31 cellular contexts compared by ENCODE assay signal in the genomic region with DNA sequence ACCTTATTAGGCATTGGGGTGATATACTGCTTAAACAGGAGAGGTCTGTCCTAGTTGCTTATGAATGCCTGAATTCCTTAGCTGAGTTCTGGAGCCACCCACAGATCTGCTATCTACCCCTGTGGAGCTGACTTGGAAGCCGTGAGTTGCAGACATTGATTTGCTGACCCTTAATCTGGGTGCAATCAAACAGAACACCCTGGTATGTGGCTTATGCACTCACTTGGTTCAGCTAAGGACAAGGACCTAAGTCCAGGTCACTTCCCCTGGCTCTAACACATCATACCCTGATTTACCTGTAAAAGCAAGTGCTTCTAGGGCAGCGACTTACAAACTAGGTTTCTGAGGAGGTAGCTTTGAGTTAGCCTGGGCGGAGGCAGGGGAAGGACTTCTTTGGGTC. TPM values are rescaled to one million over a fixed set of nuclear protein-coding genes. Genes with fewer than 3 reads are reported as not detected.
"Had no signal": no experiment of that assay in that cellular context is flagged by ENCODE, and none has a peak within 500 bp of the region (broad histone marks: within the 10 kb centered on the region; RNA-seq: fewer than 3 reads in every experiment).

No MANE protein-coding gene starts in this region.

- ATAC-seq: activated CD4-positive, alpha-beta T cell treated with anti-CD3 and anti-CD28 coated beads for 36 hours; activated CD8-positive, alpha-beta memory T cell treated with anti-CD3 and anti-CD28 coated beads, Interleukin-2, amount 10 ng/mL, durations not matched to agents 7 days and 5 days; activated CD8-positive, alpha-beta T cell treated with anti-CD3 and anti-CD28 coated beads, Interleukin-2, amount 10 ng/mL, durations not matched to agents 7 days and 5 days; activated naive CD8-positive, alpha-beta T cell treated with anti-CD3 and anti-CD28 coated beads, Interleukin-2, amount 50 U/mL, for 24 hours; body of pancreas; esophagus mucosa; T-helper 17 cell had no signal

- H3K4me3 ChIP-seq: adrenal gland, body of pancreas, colonic mucosa had no signal

- H3K36me3 ChIP-seq: adrenal gland, colonic mucosa had no signal

- H3K4me1 ChIP-seq: adrenal gland, body of pancreas, colonic mucosa had no signal

- H3K27me3 ChIP-seq: adrenal gland, body of pancreas, colonic mucosa had no signal

- FAIRE-seq: frontal cortex had no signal

- H3K27ac ChIP-seq: adrenal gland, body of pancreas, colonic mucosa had no signal

- H3K9me3 ChIP-seq: adrenal gland, body of pancreas, colonic mucosa had no signal

- DNase-seq: activated CD4-positive, alpha-beta memory T cell treated with anti-CD3 and anti-CD28 coated beads for 36 hours; activated CD4-positive, alpha-beta T cell treated with anti-CD3 and anti-CD28 coated beads for 36 hours; activated CD4-positive, alpha-beta T cell treated with anti-CD3 and anti-CD28 coated beads, Interleukin-2, amount 10 ng/mL, durations not matched to agents 24 days and 14 days; activated CD4-positive, CD25-positive, alpha-beta regulatory T cell; activated CD4-positive, CD25-positive, alpha-beta regulatory T cell treated with anti-CD3 and anti-CD28 coated beads, Interleukin-2, amount 50 U/mL, for 72 hours; activated CD8-positive, alpha-beta memory T cell treated with anti-CD3 and anti-CD28 coated beads, Interleukin-2, amount 10 ng/mL, durations not matched to agents 7 days and 5 days; activated CD8-positive, alpha-beta memory T cell treated with anti-CD3 and anti-CD28 coated beads, Interleukin-2, amount 50 U/mL, for 4 hours; activated CD8-positive, alpha-beta T cell treated with anti-CD3 and anti-CD28 coated beads, Interleukin-2, amount 10 ng/mL, durations not matched to agents 7 days and 5 days; activated effector memory CD4-positive, alpha-beta T cell treated with anti-CD3 and anti-CD28 coated beads, Interleukin-2, amount 50 U/mL, for 16 hours; activated naive CD4-positive, alpha-beta T cell treated with anti-CD3 and anti-CD28 coated beads for 36 hours; activated naive CD8-positive, alpha-beta T cell treated with anti-CD3 and anti-CD28 coated beads for 36 hours; activated naive CD8-positive, alpha-beta T cell treated with anti-CD3 and anti-CD28 coated beads, Interleukin-2, amount 50 U/mL, for 24 hours; activated T-cell treated with anti-CD3 and anti-CD28 coated beads, Interleukin-2, amount 50 U/mL, for 1 hour; activated T-cell treated with anti-CD3 and anti-CD28 coated beads, Interleukin-2, amount 50 U/mL, for 48 hours; adrenal gland; amygdala; aorta; body of pancreas; caudate nucleus; cerebellar nuclear complex; colonic mucosa; effector CD8-positive, alpha-beta T cell; foreskin fibroblast; T-helper 1 cell; T-helper 17 cell; T1000 had no signal

RNA-seq across cellular contexts. Expression of a gene that starts 41.6 kb away (rescaled TPM):
- total RNA-seq: activated CD4-positive, alpha-beta memory T cell treated with anti-CD3 and anti-CD28 coated beads for 36 hours; activated CD4-positive, alpha-beta T cell treated with anti-CD3 and anti-CD28 coated beads for 36 hours; activated CD4-positive, alpha-beta T cell treated with anti-CD3 and anti-CD28 coated beads, Interleukin-2, amount 10 ng/mL, durations not matched to agents 24 days and 14 days; activated CD8-positive, alpha-beta memory T cell treated with anti-CD3 and anti-CD28 coated beads for 36 hours; activated CD8-positive, alpha-beta memory T cell treated with anti-CD3 and anti-CD28 coated beads, Interleukin-2, amount 10 ng/mL, durations not matched to agents 7 days and 5 days; activated naive CD4-positive, alpha-beta T cell treated with anti-CD3 and anti-CD28 coated beads for 36 hours; activated naive CD8-positive, alpha-beta T cell treated with anti-CD3 and anti-CD28 coated beads for 36 hours; activated T-helper 1 cell treated with anti-CD3 and anti-CD28 coated beads, Interleukin-12 subunit alpha, Interleukin-12 subunit beta, Interleukin-2, Interleukin-4 antibody, amounts not matched to agents 30 ng/mL and 10 ng/mL and 1 ng/mL, durations not matched to agents 14 hours and 24 hours and 36 hours; activated T-helper 2 cell treated with anti-CD3 and anti-CD28 coated beads, Interferon-gamma antibody, Interleukin-2, Interleukin-4, amounts not matched to agents 10 μg/mL and 5 μg/mL and 100 μg/mL, durations not matched to agents 14 hours and 24 hours and 36 hours had no signal
